13 cellular contexts compared by ENCODE assay signal in genomic region chr14:59251811-59252771, GRCh38.
DNase-seq lines count a peak whose midpoint lies in the region; ATAC-seq and TF ChIP-seq lines count a peak whose summit lies in the region.
"Had no signal": no experiment of that assay in that cellular context is flagged by ENCODE, and none has a peak within 500 bp of the region (broad histone marks: within the 10 kb centered on the region; RNA-seq: fewer than 3 reads in every experiment).

No MANE protein-coding gene starts in this region.

- H3K4me2 ChIP-seq in SK-N-SH, result no peak overlapping the region

- H3K9me2 ChIP-seq in SK-N-SH, result no peaks in the 10 kb centered on the region

- H3K27me3 Mint-ChIP-seq in osteocyte (ENCODE audit: unreplicated experiment), result no peaks in the 10 kb centered on the region

- peaks cover 50% of the 10 kb centered on the region for H3K4me1 Mint-ChIP-seq in osteocyte (ENCODE audit: unreplicated experiment)

- no peaks in the 10 kb centered on the region for H3K9me3 ChIP-seq in heart left ventricle
- H3K9me3 ChIP-seq in SK-N-SH, result no peaks in the 10 kb centered on the region
- H3K9me3 ChIP-seq in subcutaneous abdominal adipose tissue (ENCODE audit: control insufficient read depth in 5 of 5, low read length in 5 of 5), result no peaks in the 10 kb centered on the region

- H3K36me3 Mint-ChIP-seq in osteocyte (ENCODE audit: unreplicated experiment), result peaks cover under 1% of the 10 kb centered on the region

- intact Hi-C loops in heart left ventricle (cut with DNase I), result loop anchor here in 5 of 10 donors (2.0 to 10.0 kb wide), 5 partner anchors 57 to 173 kb away; partner anchors contain the start of gene DAAM1 (in 1 of the 5)
- intact Hi-C loops in Right ventricle myocardium superior (cut with DNase I), result no loop called here

- H3K27me3 ChIP-seq in heart left ventricle (no peaks in the 10 kb centered on the region), SK-N-SH (ENCODE audit: insufficient read depth) (no peaks in the 10 kb centered on the region), subcutaneous abdominal adipose tissue (ENCODE audit: control insufficient read depth in 5 of 5, insufficient read depth in 4 of 5, low read length in 5 of 5) (no peaks in the 10 kb centered on the region)

- ATAC-seq in heart left ventricle, result no peak
- ATAC-seq in Right ventricle myocardium superior (ENCODE audit: poor library complexity), result no peak

- DNase-seq in heart left ventricle, result no peak
- no peak for DNase-seq in Right ventricle myocardium superior
- no peak for DNase-seq in SK-N-SH
- peak; percentile 71 for DNase-seq in glomerular visceral epithelial cell (ENCODE audit: extremely low spot score)
- DNase-seq in NCI-H524 treated with DMSO at 0.1 percent for 48 hours (lab: John Stamatoyannopoulos, UW), result no peak
- no peak for DNase-seq in NCI-H510A (lab: John Stamatoyannopoulos, UW)
- no peak for DNase-seq in osteocyte (ENCODE audit: extremely low spot score, unreplicated experiment)
- DNase-seq: activated naive CD4-positive, alpha-beta T cell treated with Interleukin-2 at 50 U/mL for 16 hours; H7; NCI-H510A treated with DMSO at 0.1 percent for 48 hours; SHP77 treated with DMSO at 0.1 percent for 48 hours had no signal

- peaks cover 23 to 89% (median 74%) of the 10 kb centered on the region in 12 donors for H3K4me1 ChIP-seq in heart left ventricle
- H3K4me1 ChIP-seq in SK-N-SH (ENCODE audit: control insufficient read depth in 1 of 2, insufficient read depth in 2 of 2, low read depth in 1 of 2, low read length in 1 of 2), result peaks cover 19 to 33% of the 10 kb centered on the region in 2 experiments
- peaks cover 5 to 51% (median 32%) of the 10 kb centered on the region in 5 donors for H3K4me1 ChIP-seq in subcutaneous abdominal adipose tissue (ENCODE audit: control insufficient read depth in 5 of 5, insufficient read depth in 5 of 5, low read length in 5 of 5)

- CTCF ChIA-PET in SK-N-SH (lab: Yijun Ruan, JAX), result no interaction called here

- no peak overlapping the region for H3K27ac Mint-ChIP-seq in osteocyte (ENCODE audit: unreplicated experiment)

- no peak overlapping the region for H2AFZ ChIP-seq in SK-N-SH (ENCODE audit: low read depth)

- H3K79me2 ChIP-seq in SK-N-SH (ENCODE audit: insufficient read depth), result peaks cover 17% of the 10 kb centered on the region; the same call in 1 of the 2 replicates

- H3K9ac ChIP-seq in SK-N-SH, result no peak overlapping the region
- H3K9ac ChIP-seq in subcutaneous abdominal adipose tissue (ENCODE audit: low read length in 5 of 5), result no peak overlapping the region

- H4K20me1 ChIP-seq in SK-N-SH (ENCODE audit: insufficient read depth), result no peaks in the 10 kb centered on the region

- H3K27ac ChIP-seq in heart left ventricle, result peak overlapping the region in 7 of 12 donors; percentile 82 to 90 (median 86)
- peak overlapping the region; percentile 77 to 95 for H3K27ac ChIP-seq in SK-N-SH (ENCODE audit: low read depth in 2 of 2, low read length in 1 of 2)
- H3K27ac ChIP-seq in subcutaneous abdominal adipose tissue (ENCODE audit: low read depth, low read length), result peak overlapping the region; percentile 92
- H3K27ac ChIP-seq: epithelial cell of prostate had no signal

- H3K36me3 ChIP-seq in heart left ventricle (no peaks in the 10 kb centered on the region), SK-N-SH (replicated peaks in 1 of 2; ENCODE audit: control insufficient read depth in 1 of 2, insufficient read depth in 2 of 2, low read length in 1 of 2) (no peaks in the 10 kb centered on the region), subcutaneous abdominal adipose tissue (ENCODE audit: control insufficient read depth in 5 of 5, insufficient read depth in 5 of 5, low read length in 5 of 5) (no peaks in the 10 kb centered on the region)

- POLR2A ChIA-PET in SK-N-SH (lab: Yijun Ruan, JAX), result no interaction called here

- H3K4me3 ChIP-seq in heart left ventricle (no peak overlapping the region), SK-N-SH (ENCODE audit: low read depth in 2 of 2, low read length in 1 of 2) (no peak overlapping the region), subcutaneous abdominal adipose tissue (ENCODE audit: low read depth in 1 of 5, low read length in 5 of 5) (no peak overlapping the region)

- 47 to 57% (median 52%) methylated on average over 5 of the region's 5 CpGs for WGBS in heart left ventricle, 4 donors
- WGBS in SK-N-SH (ENCODE audit: low lambda C conversion rate), result 81% methylated on average over 5 of the region's 5 CpGs

- no peak overlapping the region for H3K4me3 Mint-ChIP-seq in osteocyte (ENCODE audit: unreplicated experiment)

- no peak for TF ChIP-seq POLR2A in heart left ventricle (IDR thresholded peaks at IDR 0.05)

- peak in 1 of 2 experiments; percentile 52; a peak in 1 of 4 replicates for TF ChIP-seq EP300 in SK-N-SH (IDR thresholded peaks at IDR 0.05; ENCODE audit: borderline replicate concordance in 1 of 2, low read depth in 1 of 2, low read length in 1 of 2)

- no peak for TF ChIP-seq RAD21 in SK-N-SH (IDR thresholded peaks at IDR 0.05; ENCODE audit: low read length)

- TF ChIP-seq CTCF in heart left ventricle (IDR thresholded peaks at IDR 0.05), result no peak
- TF ChIP-seq CTCF in SK-N-SH (IDR thresholded peaks at IDR 0.05), result no peak
- no peak for TF ChIP-seq CTCF in osteocyte (IDR thresholded peaks at IDR 0.05)

- peaks cover 5% of the 10 kb centered on the region for H3F3A ChIP-seq in SK-N-SH (replicated peaks; ENCODE audit: insufficient read depth)

- no peaks in the 10 kb centered on the region for H3K9me3 Mint-ChIP-seq in osteocyte (ENCODE audit: unreplicated experiment)

TF ChIP-seq in SK-N-SH, 30 proteins besides CTCF, POLR2A, EP300 and RAD21 (continues in another document):
- TF ChIP-seq GATA2 (CRISPR knock-in tag; IDR thresholded peaks at IDR 0.05) (no peak), YY1 (IDR thresholded peaks at IDR 0.05; ENCODE audit: low read depth) (no peak), TEAD4 (IDR thresholded peaks at IDR 0.05; ENCODE audit: borderline replicate concordance, insufficient read depth) (peak; percentile 70; the same call in 1 of the 2 replicates), RXRA (IDR thresholded peaks at IDR 0.05; ENCODE audit: borderline replicate concordance, low read depth) (peak; percentile 23; the same call in 1 of the 2 replicates), NFIC (IDR thresholded peaks at IDR 0.05; ENCODE audit: borderline replicate concordance) (peak; percentile 62), ELF1 (IDR thresholded peaks at IDR 0.05) (no peak), MEF2A (IDR thresholded peaks at IDR 0.05; ENCODE audit: borderline replicate concordance, low read depth) (no peak), MXI1 (IDR thresholded peaks at IDR 0.05; ENCODE audit: low read depth, low read length) (no peak), CHD2 (IDR thresholded peaks at IDR 0.05; ENCODE audit: low read length, partially characterized antibody) (no peak), ZBTB33 (IDR thresholded peaks at IDR 0.05; ENCODE audit: borderline replicate concordance, low read depth) (no peak), FOSL2 (IDR thresholded peaks at IDR 0.05; ENCODE audit: borderline replicate concordance, low read depth) (no peak), EZH2phosphoT487 (IDR thresholded peaks at IDR 0.05; ENCODE audit: borderline replicate concordance, low read depth) (no peak), FOXJ3 (CRISPR knock-in tag; IDR thresholded peaks at IDR 0.05) (no peak), POLR2AphosphoS5 (IDR thresholded peaks at IDR 0.05; ENCODE audit: low read depth, low read length) (peak; percentile 38; the same call in 1 of the 2 replicates), GABPA (IDR thresholded peaks at IDR 0.05; ENCODE audit: low read depth) (no peak), SMC3 (IDR thresholded peaks at IDR 0.05; ENCODE audit: low read depth, low read length) (no peak), FOXM1 (IDR thresholded peaks at IDR 0.05; ENCODE audit: low read depth) (no peak), TCF12 (IDR thresholded peaks at IDR 0.05) (peak; percentile 82)
- TF ChIP-seq, protein P1, sequence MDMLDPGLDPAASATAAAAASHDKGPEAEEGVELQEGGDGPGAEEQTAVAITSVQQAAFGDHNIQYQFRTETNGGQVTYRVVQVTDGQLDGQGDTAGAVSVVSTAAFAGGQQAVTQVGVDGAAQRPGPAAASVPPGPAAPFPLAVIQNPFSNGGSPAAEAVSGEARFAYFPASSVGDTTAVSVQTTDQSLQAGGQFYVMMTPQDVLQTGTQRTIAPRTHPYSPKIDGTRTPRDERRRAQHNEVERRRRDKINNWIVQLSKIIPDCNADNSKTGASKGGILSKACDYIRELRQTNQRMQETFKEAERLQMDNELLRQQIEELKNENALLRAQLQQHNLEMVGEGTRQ (IDR thresholded peaks at IDR 0.05; ENCODE audit: borderline replicate concordance, low read depth, low read length), result no peak
- TF ChIP-seq, protein P2, sequence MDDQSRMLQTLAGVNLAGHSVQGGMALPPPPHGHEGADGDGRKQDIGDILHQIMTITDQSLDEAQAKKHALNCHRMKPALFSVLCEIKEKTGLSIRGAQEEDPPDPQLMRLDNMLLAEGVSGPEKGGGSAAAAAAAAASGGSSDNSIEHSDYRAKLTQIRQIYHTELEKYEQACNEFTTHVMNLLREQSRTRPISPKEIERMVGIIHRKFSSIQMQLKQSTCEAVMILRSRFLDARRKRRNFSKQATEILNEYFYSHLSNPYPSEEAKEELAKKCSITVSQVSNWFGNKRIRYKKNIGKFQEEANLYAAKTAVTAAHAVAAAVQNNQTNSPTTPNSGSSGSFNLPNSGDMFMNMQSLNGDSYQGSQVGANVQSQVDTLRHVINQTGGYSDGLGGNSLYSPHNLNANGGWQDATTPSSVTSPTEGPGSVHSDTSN (IDR thresholded peaks at IDR 0.05), result peak; percentile 73
